Comparison of ENCODE assay signal across 8 cellular contexts in genomic region chr2:179263015-179263414, GRCh38. TPM values are rescaled to one million over a fixed set of nuclear protein-coding genes. Genes with fewer than 3 reads are reported as not detected.
A peak's percentile ranks its signal among the peaks of the same experiment; 100 is the strongest.
DNase-seq lines count a peak whose midpoint lies in the region; ATAC-seq, FAIRE-seq and TF ChIP-seq lines count a peak whose summit lies in the region.

No MANE protein-coding gene starts in this region.

- H3K4me2 ChIP-seq in GM12878 (ENCODE audit: control insufficient read depth, insufficient read depth), result peak overlapping the region; percentile 94

- FAIRE-seq in GM12878 (lab: Jason Lieb, UNC), result no peak

- H3K4me1 ChIP-seq in cardiac muscle cell (ENCODE audit: low read depth) (peaks cover 7% of the 10 kb centered on the region), GM12878 (ENCODE audit: control insufficient read depth, insufficient read depth, low read length) (peaks cover 5% of the 10 kb centered on the region), right lobe of liver (peaks cover 0 to 10% (median 3%) of the 10 kb centered on the region in 4 donors), upper lobe of right lung (peaks cover 8% of the 10 kb centered on the region)

- RAD21 ChIA-PET in GM12878 (lab: Charles Lee; ENCODE audit: unreplicated experiment), result interaction anchor here (1.4 to 3.0 kb wide), 5 partner anchors 10 to 43 kb away, joined by 3 to 18 read pairs (median 11); no protein-coding TSS in a partner anchor

- CTCF ChIA-PET in GM12878 (lab: Yijun Ruan, JAX), result interaction anchor here (0.6 to 3.0 kb wide), 9 partner anchors 10 to 448 kb away, joined by 3 to 16 read pairs (median 4); no protein-coding TSS in a partner anchor

- 2% methylated on average over 4 of the region's 4 CpGs for WGBS in GM12878 (ENCODE audit: insufficient coverage, insufficient replicate concordance, low lambda C conversion rate, missing lambda C conversion rate)
- 21% methylated on average over 4 of the region's 4 CpGs for WGBS in right lobe of liver (ENCODE audit: insufficient coverage, low coverage, low lambda C conversion rate, missing lambda C conversion rate)

- TF ChIP-seq CTCF in cardiac muscle cell (IDR thresholded peaks at IDR 0.05; ENCODE audit: low read depth, low read length) (no peak), GM12878 (IDR thresholded peaks at IDR 0.05 in 2 of 3, conservative IDR thresholded peaks at IDR 0.05 in 1 of 3; ENCODE audit: control insufficient read depth in 2 of 3, extremely low read depth in 1 of 3, insufficient read depth in 1 of 3, low read depth in 3 of 3, low read length in 3 of 3) (no peak), right lobe of liver (IDR thresholded peaks at IDR 0.05) (no peak), upper lobe of right lung (IDR thresholded peaks at IDR 0.05) (no peak)

- intact Hi-C loops in Right ventricle myocardium superior (cut with DNase I), result no loop called here
- intact Hi-C loops in GM12878 (cut with micrococcal nuclease; ENCODE audit: unreplicated experiment), result loop anchor here (5.0 to 10.0 kb wide), 2 partner anchors 231 to 742 kb away; partner anchors contain the start of gene CWC22
- intact Hi-C loops in right lobe of liver (cut with DNase I), result no loop called here
- intact Hi-C loops in upper lobe of right lung (cut with DNase I), result no loop called here

- POLR2A ChIA-PET in GM12878 (lab: Charles Lee), result interaction anchor here (0.6 to 2.4 kb wide), 6 partner anchors 9 to 1850 kb away, joined by 3 to 10 read pairs (median 5); no protein-coding TSS in a partner anchor

- H3K9me3 ChIP-seq in cardiac muscle cell (ENCODE audit: low read depth) (no peaks in the 10 kb centered on the region), GM12878 (replicated peaks; ENCODE audit: control insufficient read depth, insufficient read depth, low read length) (peaks cover 3% of the 10 kb centered on the region; the same call in 1 of the 3 replicates), right lobe of liver (no peaks in the 10 kb centered on the region), upper lobe of right lung (no peaks in the 10 kb centered on the region)

- peaks cover 20% of the 10 kb centered on the region for H3K79me2 ChIP-seq in GM12878 (ENCODE audit: control insufficient read depth, insufficient read depth, low read length)

- no peaks in the 10 kb centered on the region for H3K36me3 ChIP-seq in cardiac muscle cell
- H3K36me3 ChIP-seq in GM12878 (ENCODE audit: control insufficient read depth in 2 of 2, insufficient read depth in 2 of 2, low read length in 1 of 2), result no peaks in the 10 kb centered on the region
- H3K36me3 ChIP-seq in right lobe of liver, result no peaks in the 10 kb centered on the region
- no peaks in the 10 kb centered on the region for H3K36me3 ChIP-seq in upper lobe of right lung

- H2AFZ ChIP-seq in GM12878 (ENCODE audit: control insufficient read depth, low read depth, low read length), result peak overlapping the region; percentile 92

- H3K4me3 ChIP-seq in cardiac muscle cell (peak overlapping the region; percentile 86), GM12878 (peak overlapping the region; percentile 97), right lobe of liver (peak overlapping the region; percentile 54 to 72 (median 61)), upper lobe of right lung (peak overlapping the region; percentile 68)

- BruUV-seq in GM12878 (replicated peaks; lab: Mats Ljungman, UMichigan), result TSS peak; percentile 63

- H3K27ac ChIP-seq in cardiac muscle cell (no peak overlapping the region), GM12878 (ENCODE audit: control insufficient read depth, insufficient read depth) (no peak overlapping the region; the same call in 1 of the 2 replicates), right lobe of liver (peak overlapping the region in 2 of 3 donors; percentile 69 to 77), upper lobe of right lung (peak overlapping the region; percentile 88)

- no peak for TF ChIP-seq EP300 in GM12878 (IDR thresholded peaks at IDR 0.05; ENCODE audit: borderline replicate concordance in 1 of 2, control insufficient read depth in 1 of 2, low read depth in 2 of 2, low read length in 2 of 2)

- no peaks in the 10 kb centered on the region for H3K27me3 ChIP-seq in cardiac muscle cell
- H3K27me3 ChIP-seq in GM12878 (replicated peaks in 1 of 2; ENCODE audit: control insufficient read depth in 2 of 2, insufficient read depth in 2 of 2, low read length in 1 of 2), result no peaks in the 10 kb centered on the region
- no peaks in the 10 kb centered on the region for H3K27me3 ChIP-seq in right lobe of liver
- no peaks in the 10 kb centered on the region for H3K27me3 ChIP-seq in upper lobe of right lung

- in situ Hi-C loops in GM12878 (cut with MboI), result no loop called here

- SMC1A ChIA-PET in GM12878 (lab: Charles Lee; ENCODE audit: uncharacterized antibody, unreplicated experiment), result interaction anchor here (0.7 to 2.2 kb wide), 13 partner anchors 9 to 336 kb away, joined by 3 to 24 read pairs (median 3); no protein-coding TSS in a partner anchor

- H3K9ac ChIP-seq in GM12878 (ENCODE audit: control insufficient read depth, insufficient read depth, low read length), result peak overlapping the region; percentile 82

- DNase-seq in cardiac muscle cell (ENCODE audit: low read depth in 1 of 2, low spot score in 1 of 2), result peak in 1 of 2 donors; percentile 86
- DNase-seq in Right ventricle myocardium superior, result no peak
- no peak for DNase-seq in GM12878 (ENCODE audit: low read depth, low spot score)
- no peak for DNase-seq in right lobe of liver
- no peak for DNase-seq in upper lobe of right lung
- DNase-seq in NCI-H524 treated with DMSO at 0.1 percent for 48 hours (lab: John Stamatoyannopoulos, UW), result no peak

- no peak for ATAC-seq in Right ventricle myocardium superior (ENCODE audit: poor library complexity)
- ATAC-seq in GM12878, result peak; percentile 2; the same call in 1 of the 3 replicates
- peak in 1 of 4 donors; percentile 25 for ATAC-seq in right lobe of liver
- ATAC-seq in upper lobe of right lung, result no peak
- ATAC-seq in GM19463 (IDR thresholded peaks at IDR 0.05; ENCODE audit: unreplicated experiment), result no peak
- ATAC-seq in GM21360 (IDR thresholded peaks at IDR 0.05; ENCODE audit: unreplicated experiment), result no peak

- no peak for TF ChIP-seq RAD21 in GM12878 (IDR thresholded peaks at IDR 0.05; ENCODE audit: insufficient read depth, low read depth, low read length)

- no peaks in the 10 kb centered on the region for H4K20me1 ChIP-seq in GM12878 (ENCODE audit: control insufficient read depth, insufficient read depth)

- TF ChIP-seq POLR2A in GM12878 (IDR thresholded peaks at IDR 0.05; ENCODE audit: low read depth, low read length) (no peak), right lobe of liver (IDR thresholded peaks at IDR 0.05) (no peak)

TF ChIP-seq in GM12878, 131 proteins besides CTCF, POLR2A, EP300 and RAD21:
- peak; percentile 20 to 22; a peak in 2 of 4 replicates for TF ChIP-seq IKZF2 (IDR thresholded peaks at IDR 0.05)
- no peak for TF ChIP-seq FOXK2 (IDR thresholded peaks at IDR 0.05)

RNA-seq across cellular contexts. Expression of gene SESTD1, which starts 1.6 kb away (rescaled TPM):
- 6.0 and 10.5 TPM in 2 replicates for total RNA-seq in cardiac muscle cell
- polyA plus RNA-seq in cardiac muscle cell, result 19.4 and 56.8 TPM in 2 replicates
- 37.4 TPM for total RNA-seq in Right ventricle myocardium superior
- total RNA-seq in GM12878 (2013; cell fraction: nucleolus; rRNA removed), result 33.2 and 34.8 TPM in 2 replicates
- 5.2 and 9.4 TPM in 2 replicates for total RNA-seq in GM12878 (2014; rRNA removed)
- total RNA-seq in GM12878 (2014; rRNA removed; fragmentation: Illumina TruSeq; extraction: Trizol), result 8.7 and 9.5 TPM in 2 replicates
- 22.6 and 22.7 TPM in 2 replicates for total RNA-seq in GM12878 (2021)
- polyA plus RNA-seq in GM12878 (2011; ENCODE audit: low read depth), result 3.6 TPM
- polyA plus RNA-seq in GM12878 (2011; rRNA removed), result 12.7 and 16.5 TPM in 2 replicates
- 4.9 and 5.2 TPM in 2 replicates for polyA plus RNA-seq in GM12878 (2011; cell fraction: cytosol; rRNA removed)
- 11.1 and 12.5 TPM in 2 replicates for polyA plus RNA-seq in GM12878 (2011; cell fraction: nucleus; rRNA removed)
- 2.4 and 4.3 TPM in 2 replicates for polyA plus RNA-seq in GM12878 (2012)
- polyA plus RNA-seq in GM12878 (2014; fragmentation: Illumina TruSeq; extraction: Trizol), result 9.9 and 12.9 TPM in 2 replicates
- 1 to 10 TPM; 5.4 to 6.2 TPM for polyA plus RNA-seq in GM12878 (2014; fragmentation: Nextera tagmentation; extraction: Ambion mirVana)
- 6.2 and 9.4 TPM in 2 replicates for polyA plus RNA-seq in GM12878 (2014; rRNA removed)
- polyA plus RNA-seq in GM12878 (2016; fragmentation: Nextera tagmentation; extraction: Ambion mirVana), result 10 to 100 TPM in 1 of 2 experiments, 1 to 10 TPM in 1; 4.4 to 14.6 TPM
- polyA minus RNA-seq in GM12878 (2011; rRNA and poly(A)+ RNA removed), result 5.2 and 31.7 TPM in 2 replicates
- polyA minus RNA-seq in GM12878 (2011; cell fraction: cytosol; rRNA and poly(A)+ RNA removed), result 4.1 and 5.4 TPM in 2 replicates
- polyA minus RNA-seq in GM12878 (2011; cell fraction: nucleus; rRNA and poly(A)+ RNA removed), result 10.8 and 15.4 TPM in 2 replicates
- total RNA-seq in right lobe of liver, result 10 to 100 TPM in 3 of 6 experiments, 1 to 10 TPM in 3; 5.8 to 27.9 (median 12.8) TPM
- 107 TPM for total RNA-seq in upper lobe of right lung

Comparison
In these comparisons a context has a peak if more than half of its experiments do, and no peak if none do; other contexts are left out.
1. H3K27ac ChIP-seq: peak in right lobe of liver (2 of 3) and upper lobe of right lung (single experiment); none in cardiac muscle cell (single experiment) and GM12878 (single experiment).
2. Peak in every context shown above with its lines, with median percentiles within 50 percentile points of each other: H3K4me3 ChIP-seq.